In genomic region chr10:31838709-31839108, GRCh38 we compare ENCODE assay signal across 11 cellular contexts.
"Had no signal": no experiment of that assay in that cellular context is flagged by ENCODE, and none has a peak within 500 bp of the region (broad histone marks: within the 10 kb centered on the region; RNA-seq: fewer than 3 reads in every experiment).

No MANE protein-coding gene starts in this region.

- H3K9me3 Mint-ChIP-seq: HFFc6, IgD-negative memory B cell had no signal

- H3K4me2 ChIP-seq: KMS-11 had no signal

- H3K9ac ChIP-seq: GM23248, KMS-11 had no signal

- H3K27me3 Mint-ChIP-seq: IgD-negative memory B cell had no signal

- H3K4me3 ChIP-seq: GM23248, HAP-1 had no signal

- H3K27ac Mint-ChIP-seq: HFFc6 had no signal

- H2AFZ ChIP-seq: GM23248 had no signal

- DNase-seq: GM23248, HFFc6, KBM-7 had no signal

- H3K4me1 ChIP-seq: HAP-1 had no signal

- H3K36me3 ChIP-seq: HAP-1 had no signal

- H3K27ac ChIP-seq: GM23248, HL-60, KMS-11 had no signal

- H3K9me3 ChIP-seq: HAP-1 had no signal

- FAIRE-seq: H1, H54, HTR-8/SVneo had no signal

- H3K4me3 Mint-ChIP-seq: HFFc6, IgD-negative memory B cell had no signal

- ATAC-seq: HCT116 had no signal
